ENCODE assay signal across 8 cellular contexts in the genomic region with DNA sequence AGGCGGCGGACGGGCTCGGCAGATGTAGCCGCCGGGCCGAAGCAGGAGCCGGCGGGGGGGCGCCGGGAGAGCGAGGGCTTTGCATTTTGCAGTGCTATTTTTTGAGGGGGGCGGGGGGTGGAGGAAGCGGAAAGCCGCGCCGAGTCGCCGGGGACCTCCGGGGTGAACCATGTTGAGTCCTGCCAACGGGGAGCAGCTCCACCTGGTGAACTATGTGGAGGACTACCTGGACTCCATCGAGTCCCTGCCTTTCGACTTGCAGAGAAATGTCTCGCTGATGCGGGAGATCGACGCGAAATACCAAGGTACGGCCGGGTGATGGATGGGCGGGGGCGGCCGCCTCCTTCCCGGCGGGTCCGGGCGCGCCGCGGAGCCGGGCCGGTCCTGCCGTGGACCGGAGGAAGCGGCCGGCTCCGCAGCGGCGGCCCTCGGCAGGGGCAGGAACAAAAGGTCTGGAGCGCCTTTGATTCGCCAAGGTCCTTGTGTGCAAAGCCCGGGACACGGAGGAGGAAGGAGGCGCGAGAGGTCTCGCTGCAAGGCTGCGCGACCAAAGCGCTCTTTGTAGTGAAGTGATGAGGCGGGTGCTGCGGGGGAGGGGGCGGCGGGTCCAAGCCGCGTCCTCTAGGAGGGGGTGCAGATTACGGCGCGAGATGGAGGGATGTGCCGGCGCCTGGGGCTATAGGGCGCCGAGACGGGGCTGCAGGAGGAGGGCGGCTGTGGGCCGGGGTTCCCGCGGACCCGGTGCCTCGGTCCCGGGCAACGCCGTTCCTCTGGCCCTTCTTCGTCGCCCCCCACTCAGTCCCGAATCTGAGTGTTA. TPM values are rescaled to one million over a fixed set of nuclear protein-coding genes. Genes with fewer than 3 reads are reported as not detected.
A peak's percentile ranks its signal among the peaks of the same experiment; 100 is the strongest.
DNase-seq lines count a peak whose midpoint lies in the region; ATAC-seq and TF ChIP-seq lines count a peak whose summit lies in the region.

No MANE protein-coding gene starts in this region.

- peaks cover 25% of the 10 kb centered on the region for H4K20me1 ChIP-seq in PC-9 (ENCODE audit: insufficient read depth)

- TSS peak; percentile 5 for BruUV-seq in PC-9 (replicated peaks; lab: Mats Ljungman, UMichigan)

- DNase-seq in DMS 273 (lab: John Stamatoyannopoulos, UW; ENCODE audit: unreplicated experiment) (peak; percentile 62), DMS 273 treated with DMSO at 0.1 percent for 48 hours (lab: John Stamatoyannopoulos, UW) (no peak), PC-9 (peak; percentile 20 to 60), activated gamma-delta T cell (lab: John Stamatoyannopoulos, UW) (peak; percentile 58), foreskin melanocyte (peak; percentile 40), occipital lobe (lab: John Stamatoyannopoulos, UW) (peak; percentile 48), suprapubic skin (ENCODE audit: low spot score in 2 of 2) (peak in 1 of 2 donors; percentile 86)

- peak overlapping the region; percentile 48; the same call in 1 of the 2 replicates for H3K27ac ChIP-seq in PC-9
- peak overlapping the region; percentile 99 for H3K27ac ChIP-seq in suprapubic skin

- H3K4me2 ChIP-seq in PC-9 = peak overlapping the region; percentile 82

- H3K27me3 ChIP-seq in PC-9 (ENCODE audit: insufficient read depth, low read depth) = no peaks in the 10 kb centered on the region
- H3K27me3 ChIP-seq in suprapubic skin = no peaks in the 10 kb centered on the region

- WGBS in suprapubic skin = under 1% methylated on average over 51 of the region's 86 CpGs

- H2AFZ ChIP-seq in PC-9 = peak overlapping the region; percentile 73

- no peak for ATAC-seq in HG03469 (IDR thresholded peaks at IDR 0.05; ENCODE audit: unreplicated experiment)

- POLR2A ChIA-PET in PC-9 (lab: Charles Lee; ENCODE audit: unreplicated experiment) = no interaction called here

- H3K9me3 ChIP-seq in PC-9 (ENCODE audit: insufficient read depth, low read depth) (no peaks in the 10 kb centered on the region), suprapubic skin (no peaks in the 10 kb centered on the region)

- CTCF ChIA-PET in PC-9 (lab: Charles Lee) = no interaction called here

- H3F3A ChIP-seq in PC-9 (ENCODE audit: insufficient read depth, low read depth) = peaks cover 17% of the 10 kb centered on the region

- TF ChIP-seq POLR2A in suprapubic skin (IDR thresholded peaks at IDR 0.05) = no peak

- intact Hi-C loops in PC-9 (cut with micrococcal nuclease; ENCODE audit: unreplicated experiment) = loop anchor here (1.0 to 10.0 kb wide), 7 partner anchors 97 to 1469 kb away; a partner anchor contains a TSS

- H3K4me3 ChIP-seq in PC-9 (peak overlapping the region; percentile 89), suprapubic skin (peak overlapping the region; percentile 93)

- H3K9me2 ChIP-seq in PC-9 (ENCODE audit: insufficient read depth) = no peaks in the 10 kb centered on the region

- TF ChIP-seq CTCF in PC-9 (conservative IDR thresholded peaks at IDR 0.05) (0 out of 2 replicates have a peak, but pooled peaks have one; percentile 15), suprapubic skin (IDR thresholded peaks at IDR 0.05) (no peak)

- H3K79me2 ChIP-seq in PC-9 (ENCODE audit: low read depth) = peaks cover 56% of the 10 kb centered on the region

- H3K36me3 ChIP-seq in PC-9 (ENCODE audit: low read depth) (no peaks in the 10 kb centered on the region), suprapubic skin (peaks cover under 1% of the 10 kb centered on the region)

- H3K4me1 ChIP-seq in PC-9 (replicated peaks; ENCODE audit: insufficient read depth) = peaks cover 31% of the 10 kb centered on the region
- H3K4me1 ChIP-seq in suprapubic skin = peaks cover 34% of the 10 kb centered on the region

- TF ChIP-seq EP300 in suprapubic skin (IDR thresholded peaks at IDR 0.05) = no peak

RNA-seq across cellular contexts. Expression of a gene that starts 0.7 kb away (rescaled TPM):
- 21.2 and 23.1 TPM in 2 replicates for total RNA-seq in PC-9 (2021)
- 19.0 TPM for total RNA-seq in occipital lobe
- total RNA-seq in suprapubic skin = 10 to 100 TPM; 10.6 to 25.7 (median 19.9) TPM

RNA-seq across cellular contexts. Expression of a gene that starts 8.3 kb away (rescaled TPM):
- total RNA-seq in PC-9 (2021) (57.1 and 67.0 TPM in 2 replicates), occipital lobe (56.9 TPM), suprapubic skin (100 to 1,000 TPM in 2 of 4 donors, 10 to 100 TPM in 2; 35.1 to 130 (median 80.9) TPM)
